ENCODE assay signal across 1 cellular context in genomic region chr6:28489366-28490190, GRCh38.
A peak's percentile ranks its signal among the peaks of the same experiment; 100 is the strongest.
TF ChIP-seq lines count a peak whose summit lies in the region.

No MANE protein-coding gene starts in this region.

TF ChIP-seq in K562, 482 proteins besides CTCF, POLR2A, EP300 and RAD21 (continued from another document and continues in another):
- no peak for TF ChIP-seq ASH1L (IDR thresholded peaks at IDR 0.05; ENCODE audit: borderline replicate concordance, low read depth, partially characterized antibody)
- TF ChIP-seq ARID1B (IDR thresholded peaks at IDR 0.05) = peak; percentile 34; the same call in 1 of the 2 replicates
- TF ChIP-seq ZNF263 (CRISPR knock-in tag; IDR thresholded peaks at IDR 0.05; ENCODE audit: borderline replicate concordance) = no peak
- peak; percentile 41; the same call in 1 of the 2 replicates for TF ChIP-seq ADNP (tag; IDR thresholded peaks at IDR 0.05)
- TF ChIP-seq ZMIZ1 (IDR thresholded peaks at IDR 0.05; ENCODE audit: low read depth in 2 of 2, low read length in 2 of 2) = no peak; a peak in 1 of 4 replicates
- TF ChIP-seq CCNT2 (IDR thresholded peaks at IDR 0.05; ENCODE audit: borderline replicate concordance, extremely low read depth, insufficient read length, low read depth, low read length) = no peak
- TF ChIP-seq ZNF583 (CRISPR knock-in tag; IDR thresholded peaks at IDR 0.05) = no peak
- TF ChIP-seq CBX1 (IDR thresholded peaks at IDR 0.05; ENCODE audit: low read depth) = peak; percentile 86
- TF ChIP-seq THRB (CRISPR knock-in tag; conservative IDR thresholded peaks at IDR 0.05) = no peak
- no peak for TF ChIP-seq ZNF316 (IDR thresholded peaks at IDR 0.05)
- TF ChIP-seq PURB (CRISPR knock-in tag; IDR thresholded peaks at IDR 0.05; ENCODE audit: low read depth) = no peak
- TF ChIP-seq POLR2G (IDR thresholded peaks at IDR 0.05; ENCODE audit: low read depth, low read length) = peak; percentile 94
- TF ChIP-seq POU5F1 (IDR thresholded peaks at IDR 0.05; ENCODE audit: borderline replicate concordance, low read depth, low read length, partially characterized antibody) = no peak
- no peak for TF ChIP-seq CBX8 (IDR thresholded peaks at IDR 0.05; ENCODE audit: borderline replicate concordance, extremely low read depth, low read depth, low read length, poor library complexity, severe bottlenecking)
- no peak for TF ChIP-seq GMEB1 (CRISPR knock-in tag; IDR thresholded peaks at IDR 0.05)
- TF ChIP-seq ZNF347 (CRISPR knock-in tag; IDR thresholded peaks at IDR 0.05; ENCODE audit: low read depth) = no peak
- TF ChIP-seq ZNF165 (CRISPR knock-in tag; IDR thresholded peaks at IDR 0.05; ENCODE audit: borderline replicate concordance) = no peak
- peak; percentile 63; the same call in 1 of the 2 replicates for TF ChIP-seq MTA1 (IDR thresholded peaks at IDR 0.05; ENCODE audit: borderline replicate concordance)
- TF ChIP-seq HIVEP1 (CRISPR knock-in tag; IDR thresholded peaks at IDR 0.05) = 0 out of 2 replicates have a peak, but pooled peaks have one; percentile 20
- no peak; the same call in none of the 2 replicates for TF ChIP-seq HCFC1 (IDR thresholded peaks at IDR 0.05; ENCODE audit: low read depth, low read length)
- TF ChIP-seq SOX6 (IDR thresholded peaks at IDR 0.05) = peak; percentile 39
- TF ChIP-seq RBM25 (IDR thresholded peaks at IDR 0.05; ENCODE audit: low read depth, low read length, severe bottlenecking) = no peak
- 0 out of 2 replicates have a peak, but pooled peaks have one; percentile 51 for TF ChIP-seq BRD4 (IDR thresholded peaks at IDR 0.05)
- no peak for TF ChIP-seq ATF1 (CRISPR knock-in tag; IDR thresholded peaks at IDR 0.05)
- peak; percentile 90 for TF ChIP-seq ATF1 (tag; IDR thresholded peaks at IDR 0.05)
- no peak for TF ChIP-seq FOXA3 (CRISPR knock-in tag; conservative IDR thresholded peaks at IDR 0.05 in 1 of 2, IDR thresholded peaks at IDR 0.05 in 1 of 2)
- no peak for TF ChIP-seq ZNF609 (CRISPR knock-in tag; IDR thresholded peaks at IDR 0.05; ENCODE audit: borderline replicate concordance)
- TF ChIP-seq ZNF3 (CRISPR knock-in tag; IDR thresholded peaks at IDR 0.05) = no peak
- no peak; the same call in 1 of the 2 replicates for TF ChIP-seq ETS1 (conservative IDR thresholded peaks at IDR 0.05; ENCODE audit: control insufficient read depth, low read depth, low read length)
- 0 out of 2 replicates have a peak, but pooled peaks have one; percentile 19 for TF ChIP-seq C11orf30 (IDR thresholded peaks at IDR 0.05; ENCODE audit: low read depth)
- TF ChIP-seq PATZ1 (CRISPR knock-in tag; IDR thresholded peaks at IDR 0.05; ENCODE audit: borderline replicate concordance) = no peak
- no peak for TF ChIP-seq CREB3 (tag; conservative IDR thresholded peaks at IDR 0.05; ENCODE audit: low read depth)
- peak; percentile 83 for TF ChIP-seq PKNOX1 (IDR thresholded peaks at IDR 0.05)
- peak; percentile 35 for TF ChIP-seq TAF9B (IDR thresholded peaks at IDR 0.05; ENCODE audit: partially characterized antibody)
- TF ChIP-seq ZNF282 (CRISPR knock-in tag; IDR thresholded peaks at IDR 0.05) = no peak
- no peak for TF ChIP-seq GATAD2B (IDR thresholded peaks at IDR 0.05; ENCODE audit: borderline replicate concordance)
- TF ChIP-seq NFIC (IDR thresholded peaks at IDR 0.05) = 0 out of 2 replicates have a peak, but pooled peaks have one; percentile 4
- TF ChIP-seq FOXP4 (CRISPR knock-in tag; IDR thresholded peaks at IDR 0.05; ENCODE audit: borderline replicate concordance) = no peak; the same call in 1 of the 2 replicates
- no peak for TF ChIP-seq DDX20 (tag; IDR thresholded peaks at IDR 0.05; ENCODE audit: low read depth)
- no peak for TF ChIP-seq RFX5 (IDR thresholded peaks at IDR 0.05; ENCODE audit: low read depth, low read length)
- TF ChIP-seq BACH1 (tag; IDR thresholded peaks at IDR 0.05) = no peak
- TF ChIP-seq NR2C1 (IDR thresholded peaks at IDR 0.05) = peak; percentile 18; the same call in 1 of the 2 replicates
- TF ChIP-seq NR2C1 (tag; IDR thresholded peaks at IDR 0.05) = peak; percentile 50; the same call in 1 of the 2 replicates
- TF ChIP-seq MTF1 (CRISPR knock-in tag; IDR thresholded peaks at IDR 0.05; ENCODE audit: borderline replicate concordance) = 0 out of 2 replicates have a peak, but pooled peaks have one; percentile 11
- no peak for TF ChIP-seq ZNF696 (CRISPR knock-in tag; conservative IDR thresholded peaks at IDR 0.05)
- TF ChIP-seq ZNF766 (CRISPR knock-in tag; conservative IDR thresholded peaks at IDR 0.05) = peak; percentile 74
